Comparison of ENCODE assay signal across 13 cellular contexts in the genomic region with DNA sequence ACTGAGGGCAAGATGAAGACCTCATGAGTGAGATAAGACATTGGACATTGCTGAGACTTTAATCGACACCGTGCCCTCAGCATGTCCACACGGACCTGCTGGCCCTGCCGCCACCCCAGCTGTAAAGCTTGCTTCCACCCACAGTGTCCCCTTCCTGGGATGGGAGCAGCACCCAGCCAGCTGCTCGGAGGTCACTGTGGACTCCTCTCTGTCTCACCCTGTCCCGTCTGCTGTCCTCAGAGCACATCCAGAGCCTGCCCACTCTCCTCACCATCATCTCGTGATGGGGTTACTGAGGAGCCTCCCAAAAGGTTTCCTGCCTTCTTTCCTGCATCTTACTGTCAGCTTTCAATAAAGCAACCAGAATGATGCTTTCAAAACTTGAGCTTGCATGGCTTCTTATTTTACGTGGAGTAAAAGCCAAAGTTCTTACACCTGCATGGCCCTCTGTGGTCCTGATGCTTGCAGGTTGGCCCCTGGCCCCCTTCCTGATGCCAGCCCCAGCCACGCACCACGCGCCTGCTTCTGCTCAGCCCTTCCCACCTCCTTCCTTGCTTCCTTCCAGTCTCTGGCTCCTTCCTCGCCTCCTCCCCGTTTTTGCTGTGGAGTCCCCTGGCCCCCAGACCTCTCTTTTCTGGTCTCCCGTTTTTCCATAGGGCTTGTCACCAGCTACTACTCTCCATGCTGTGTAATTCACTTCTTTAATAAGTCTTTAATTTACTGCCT.
DNase-seq lines count a peak whose midpoint lies in the region; ATAC-seq and TF ChIP-seq lines count a peak whose summit lies in the region.
"Had no signal": no experiment of that assay in that cellular context is flagged by ENCODE, and none has a peak within 500 bp of the region (broad histone marks: within the 10 kb centered on the region; RNA-seq: fewer than 3 reads in every experiment).

No MANE protein-coding gene starts in this region.

- no peaks in the 10 kb centered on the region for H3K27me3 Mint-ChIP-seq in activated CD4-positive, alpha-beta T cell treated with anti-CD3 and anti-CD28 coated beads, Interleukin-2, amount 10 ng/mL, durations not matched to agents 7 days and 5 days
- no peaks in the 10 kb centered on the region for H3K27me3 Mint-ChIP-seq in T-helper 17 cell

- H3K27ac ChIP-seq in hepatocyte (peak overlapping the region; percentile 95), foreskin keratinocyte (no peak overlapping the region)

- H3K4me3 ChIP-seq in hepatocyte = no peak overlapping the region
- H3K4me3 ChIP-seq: dorsolateral prefrontal cortex had no signal

- no peak overlapping the region for H2AFZ ChIP-seq in hepatocyte

- CTCF ChIA-PET in activated CD4-positive, alpha-beta T cell treated with anti-CD3 and anti-CD28 coated beads, Interleukin-2, amount 10 ng/mL, durations not matched to agents 7 days and 5 days (lab: Charles Lee) = interaction anchor here (1.2 to 4.8 kb wide), 6 partner anchors 15 to 83 kb away, joined by 3 to 32 read pairs (median 5); no protein-coding TSS in a partner anchor

- DNase-seq in activated CD4-positive, alpha-beta T cell treated with anti-CD3 and anti-CD28 coated beads, Interleukin-2, amount 10 ng/mL, durations not matched to agents 7 days and 5 days = peak; percentile 5
- DNase-seq in activated CD4-positive, alpha-beta T cell treated with anti-CD3 and anti-CD28 coated beads for 48 hours = no peak
- DNase-seq in T-helper 17 cell (no peak), hepatocyte (ENCODE audit: low spot score) (no peak), NCI-H1417 treated with DMSO at 0.1 percent for 48 hours (lab: John Stamatoyannopoulos, UW) (no peak), EL (no peak), foreskin keratinocyte (no peak)
- no peak for DNase-seq in stimulated activated effector memory CD8-positive, alpha-beta T cell treated with anti-CD3 and anti-CD28 coated beads, Interleukin-12 subunit alpha, Interleukin-12 subunit beta, amount 100 ng/mL, for 72 hours (ENCODE audit: low spot score in 2 of 2)
- DNase-seq: GF-D8, HCEC 1CT, hippocampal formation, NCI-H526 had no signal

- H3K36me3 ChIP-seq in hepatocyte (replicated peaks; ENCODE audit: insufficient read depth, low read depth) = no peaks in the 10 kb centered on the region

- H4K20me1 ChIP-seq in hepatocyte (ENCODE audit: insufficient read depth, poor library complexity, severe bottlenecking) = no peaks in the 10 kb centered on the region

- peaks cover 76% of the 10 kb centered on the region for H3K36me3 Mint-ChIP-seq in activated CD4-positive, alpha-beta T cell treated with anti-CD3 and anti-CD28 coated beads, Interleukin-2, amount 10 ng/mL, durations not matched to agents 7 days and 5 days (ENCODE audit: low read depth)
- peaks cover 5% of the 10 kb centered on the region for H3K36me3 Mint-ChIP-seq in T-helper 17 cell (ENCODE audit: low read depth)
- peaks cover 7% of the 10 kb centered on the region for H3K36me3 Mint-ChIP-seq in stimulated activated effector memory CD8-positive, alpha-beta T cell treated with anti-CD3 and anti-CD28 coated beads, Interleukin-12 subunit alpha, Interleukin-12 subunit beta, amount 100 ng/mL, for 72 hours

- peak overlapping the region; percentile 93 for H3K27ac Mint-ChIP-seq in activated CD4-positive, alpha-beta T cell treated with anti-CD3 and anti-CD28 coated beads, Interleukin-2, amount 10 ng/mL, durations not matched to agents 7 days and 5 days
- peak overlapping the region; percentile 97 for H3K27ac Mint-ChIP-seq in T-helper 17 cell
- peak overlapping the region; percentile 91 for H3K27ac Mint-ChIP-seq in stimulated activated effector memory CD8-positive, alpha-beta T cell treated with anti-CD3 and anti-CD28 coated beads, Interleukin-12 subunit alpha, Interleukin-12 subunit beta, amount 100 ng/mL, for 72 hours

- H3K4me2 ChIP-seq in hepatocyte = no peak overlapping the region

- peaks cover 90% of the 10 kb centered on the region for H3K4me1 Mint-ChIP-seq in activated CD4-positive, alpha-beta T cell treated with anti-CD3 and anti-CD28 coated beads, Interleukin-2, amount 10 ng/mL, durations not matched to agents 7 days and 5 days
- H3K4me1 Mint-ChIP-seq in T-helper 17 cell = peaks cover 72% of the 10 kb centered on the region
- H3K4me1 Mint-ChIP-seq in stimulated activated effector memory CD8-positive, alpha-beta T cell treated with anti-CD3 and anti-CD28 coated beads, Interleukin-12 subunit alpha, Interleukin-12 subunit beta, amount 100 ng/mL, for 72 hours = peaks cover 79% of the 10 kb centered on the region

- H3K79me2 ChIP-seq in hepatocyte = peaks cover 42% of the 10 kb centered on the region

- ATAC-seq in T-helper 17 cell (no peak), foreskin keratinocyte (no peak)
- ATAC-seq in stimulated activated effector memory CD8-positive, alpha-beta T cell treated with anti-CD3 and anti-CD28 coated beads, Interleukin-12 subunit alpha, Interleukin-12 subunit beta, amount 100 ng/mL, for 72 hours = no peak

- no peaks in the 10 kb centered on the region for H3K9me2 ChIP-seq in hepatocyte (replicated peaks; ENCODE audit: insufficient read depth)

- peak overlapping the region; percentile 76 for H3K4me3 Mint-ChIP-seq in activated CD4-positive, alpha-beta T cell treated with anti-CD3 and anti-CD28 coated beads, Interleukin-2, amount 10 ng/mL, durations not matched to agents 7 days and 5 days
- peak overlapping the region; percentile 95 for H3K4me3 Mint-ChIP-seq in T-helper 17 cell
- peak overlapping the region; percentile 83 for H3K4me3 Mint-ChIP-seq in stimulated activated effector memory CD8-positive, alpha-beta T cell treated with anti-CD3 and anti-CD28 coated beads, Interleukin-12 subunit alpha, Interleukin-12 subunit beta, amount 100 ng/mL, for 72 hours

- no peaks in the 10 kb centered on the region for H3K9me3 ChIP-seq in T-helper 17 cell (ENCODE audit: control insufficient read depth, low read length, poor library complexity, severe bottlenecking)
- no peaks in the 10 kb centered on the region for H3K9me3 ChIP-seq in hepatocyte (ENCODE audit: low read depth)

- H3K4me1 ChIP-seq in hepatocyte (ENCODE audit: insufficient read depth) (peaks cover 37% of the 10 kb centered on the region), foreskin keratinocyte (no peaks in the 10 kb centered on the region)

- H3K9me3 Mint-ChIP-seq in activated CD4-positive, alpha-beta T cell treated with anti-CD3 and anti-CD28 coated beads, Interleukin-2, amount 10 ng/mL, durations not matched to agents 7 days and 5 days = peaks cover 14% of the 10 kb centered on the region
- H3K9me3 Mint-ChIP-seq in stimulated activated effector memory CD8-positive, alpha-beta T cell treated with anti-CD3 and anti-CD28 coated beads, Interleukin-12 subunit alpha, Interleukin-12 subunit beta, amount 100 ng/mL, for 72 hours = peaks cover 2% of the 10 kb centered on the region

- no peak for TF ChIP-seq CTCF in hepatocyte (IDR thresholded peaks at IDR 0.05; ENCODE audit: poor library complexity)
- no peak for TF ChIP-seq CTCF in foreskin keratinocyte (conservative IDR thresholded peaks at IDR 0.05)

- POLR2A ChIA-PET in activated CD4-positive, alpha-beta T cell treated with anti-CD3 and anti-CD28 coated beads, Interleukin-2, amount 10 ng/mL, durations not matched to agents 7 days and 5 days (lab: Charles Lee) = no interaction called here

- H3K27me3 ChIP-seq in hepatocyte = no peaks in the 10 kb centered on the region
- no peaks in the 10 kb centered on the region for H3K27me3 ChIP-seq in foreskin keratinocyte
- H3K27me3 ChIP-seq: dorsolateral prefrontal cortex had no signal

- 91% methylated on average over 14 of the region's 14 CpGs for WGBS in hepatocyte (ENCODE audit: low lambda C conversion rate, missing lambda C conversion rate)
